32 cellular contexts compared by ENCODE assay signal in genomic region chr1:8359617-8360481, GRCh38. TPM values are rescaled to one million over a fixed set of nuclear protein-coding genes. Genes with fewer than 3 reads are reported as not detected.
DNase-seq lines count a peak whose midpoint lies in the region; ATAC-seq and TF ChIP-seq lines count a peak whose summit lies in the region.
"Had no signal": no experiment of that assay in that cellular context is flagged by ENCODE, and none has a peak within 500 bp of the region (broad histone marks: within the 10 kb centered on the region; RNA-seq: fewer than 3 reads in every experiment).

No MANE protein-coding gene starts in this region.

- no peak overlapping the region for H3K4me3 Mint-ChIP-seq in GM23338
- H3K4me3 Mint-ChIP-seq in T-helper 17 cell = peak overlapping the region; percentile 59
- H3K4me3 Mint-ChIP-seq in mesothelial cell of epicardium = no peak overlapping the region
- H3K4me3 Mint-ChIP-seq in stimulated activated memory B cell treated with anti-CD40 and anti-IgM and Interleukin-4, amounts not matched to agents 10 μg/mL and 1 μg/mL and 100 μg/mL, for 72 hours = no peak overlapping the region
- H3K4me3 Mint-ChIP-seq: activated CD8-positive, alpha-beta T cell treated with anti-CD3 and anti-CD28 coated beads for 36 hours; activated naive CD4-positive, alpha-beta T cell treated with anti-CD3 and anti-CD28 coated beads for 36 hours; activated T-helper 1 cell treated with anti-CD3 and anti-CD28 coated beads, Interleukin-12 subunit alpha, Interleukin-12 subunit beta, Interleukin-2, Interleukin-4 antibody, amounts not matched to agents 30 ng/mL and 10 ng/mL and 1 ng/mL, durations not matched to agents 14 hours and 24 hours and 36 hours; B cell; CD8-positive, alpha-beta T cell; HFFc6; nephron had no signal

- 0 out of 2 replicates have a peak, but pooled peaks cover 5% of the 10 kb centered on the region for H3K79me2 ChIP-seq in GM23338 (replicated peaks; ENCODE audit: insufficient read depth)

- no peak for ATAC-seq in GM23338
- no peak for ATAC-seq in T-helper 17 cell
- ATAC-seq in stimulated activated memory B cell treated with anti-CD40 and anti-IgM and Interleukin-4, amounts not matched to agents 10 μg/mL and 1 μg/mL and 100 μg/mL, for 72 hours = peak; percentile 51
- ATAC-seq: activated CD4-positive, CD25-positive, alpha-beta regulatory T cell treated with anti-CD3 and anti-CD28 coated beads, Interleukin-2, amount 50 U/mL, for 24 hours; activated CD8-positive, alpha-beta T cell treated with anti-CD3 and anti-CD28 coated beads for 36 hours; CD8-positive, alpha-beta T cell; right lobe of liver had no signal

- H3K9me3 ChIP-seq in T-helper 17 cell (ENCODE audit: control insufficient read depth, low read length, poor library complexity, severe bottlenecking) = no peaks in the 10 kb centered on the region
- H3K9me3 ChIP-seq: pancreas, right lobe of liver had no signal

- H3K27ac Mint-ChIP-seq in GM23338 (no peak overlapping the region), T-helper 17 cell (no peak overlapping the region), mesothelial cell of epicardium (peak overlapping the region; percentile 30)
- H3K27ac Mint-ChIP-seq in stimulated activated memory B cell treated with anti-CD40 and anti-IgM and Interleukin-4, amounts not matched to agents 10 μg/mL and 1 μg/mL and 100 μg/mL, for 72 hours = no peak overlapping the region
- H3K27ac Mint-ChIP-seq: activated CD8-positive, alpha-beta T cell treated with anti-CD3 and anti-CD28 coated beads for 36 hours; activated naive CD4-positive, alpha-beta T cell treated with anti-CD3 and anti-CD28 coated beads for 36 hours; activated T-helper 1 cell treated with anti-CD3 and anti-CD28 coated beads, Interleukin-12 subunit alpha, Interleukin-12 subunit beta, Interleukin-2, Interleukin-4 antibody, amounts not matched to agents 30 ng/mL and 10 ng/mL and 1 ng/mL, durations not matched to agents 14 hours and 24 hours and 36 hours; B cell; CD8-positive, alpha-beta T cell; HFFc6 had no signal

- no peaks in the 10 kb centered on the region for H3K4me1 ChIP-seq in GM23338 (ENCODE audit: insufficient read depth)
- H3K4me1 ChIP-seq: pancreas had no signal

- H3K27me3 Mint-ChIP-seq in GM23338 (ENCODE audit: insufficient read depth, low read depth, poor library complexity) (peaks cover 12% of the 10 kb centered on the region), T-helper 17 cell (no peaks in the 10 kb centered on the region), mesothelial cell of epicardium (ENCODE audit: low read depth) (no peaks in the 10 kb centered on the region)
- H3K27me3 Mint-ChIP-seq in stimulated activated memory B cell treated with anti-CD40 and anti-IgM and Interleukin-4, amounts not matched to agents 10 μg/mL and 1 μg/mL and 100 μg/mL, for 72 hours = no peaks in the 10 kb centered on the region
- H3K27me3 Mint-ChIP-seq: activated CD8-positive, alpha-beta T cell treated with anti-CD3 and anti-CD28 coated beads for 36 hours; B cell had no signal

- peak overlapping the region; percentile 45; the same call in 1 of the 2 replicates for H3K27ac ChIP-seq in GM23338 (ENCODE audit: low read depth)
- H3K27ac ChIP-seq in substantia nigra (ENCODE audit: low read depth, low read length, poor library complexity, severe bottlenecking) = no peak overlapping the region
- H3K27ac ChIP-seq: GM23248, hepatocyte, pancreas, right lobe of liver, SK-N-MC had no signal

- peaks cover 7% of the 10 kb centered on the region; the same call in 1 of the 3 replicates for H3K4me1 Mint-ChIP-seq in GM23338
- H3K4me1 Mint-ChIP-seq in T-helper 17 cell = peaks cover 8% of the 10 kb centered on the region
- peaks cover 14% of the 10 kb centered on the region for H3K4me1 Mint-ChIP-seq in mesothelial cell of epicardium
- H3K4me1 Mint-ChIP-seq in stimulated activated memory B cell treated with anti-CD40 and anti-IgM and Interleukin-4, amounts not matched to agents 10 μg/mL and 1 μg/mL and 100 μg/mL, for 72 hours = no peaks in the 10 kb centered on the region
- H3K4me1 Mint-ChIP-seq: B cell had no signal

- no peaks in the 10 kb centered on the region for H3K27me3 ChIP-seq in GM23338 (ENCODE audit: insufficient read depth)
- H3K27me3 ChIP-seq: dorsolateral prefrontal cortex, hepatocyte, pancreas, right lobe of liver had no signal

- no peaks in the 10 kb centered on the region for H3F3A ChIP-seq in GM23338 (replicated peaks; ENCODE audit: low read depth)

- TF ChIP-seq CTCF in GM23338 (conservative IDR thresholded peaks at IDR 0.05; ENCODE audit: low read depth in 2 of 2) (no peak), mesothelial cell of epicardium (IDR thresholded peaks at IDR 0.05; ENCODE audit: unreplicated experiment) (no peak)

- no peaks in the 10 kb centered on the region for H3K9me2 ChIP-seq in GM23338 (ENCODE audit: insufficient read depth)

- H3K36me3 ChIP-seq in GM23338 (ENCODE audit: insufficient read depth) = peaks cover 9% of the 10 kb centered on the region

- H3K36me3 Mint-ChIP-seq in GM23338 (ENCODE audit: low read depth) (peaks cover 62% of the 10 kb centered on the region), T-helper 17 cell (ENCODE audit: low read depth) (peaks cover 3% of the 10 kb centered on the region), mesothelial cell of epicardium (peaks cover 21% of the 10 kb centered on the region)
- peaks cover 68% of the 10 kb centered on the region for H3K36me3 Mint-ChIP-seq in stimulated activated memory B cell treated with anti-CD40 and anti-IgM and Interleukin-4, amounts not matched to agents 10 μg/mL and 1 μg/mL and 100 μg/mL, for 72 hours

- no peak overlapping the region for H2AFZ ChIP-seq in GM23338
- H2AFZ ChIP-seq: GM23248, hepatocyte had no signal

- H3K4me3 ChIP-seq in GM23338 = no peak overlapping the region
- H3K4me3 ChIP-seq: dorsolateral prefrontal cortex, GM23248, hepatocyte, pancreas, right lobe of liver, SK-N-MC had no signal

- H3K4me2 ChIP-seq in GM23338 = no peak overlapping the region
- H3K4me2 ChIP-seq: hepatocyte had no signal

- DNase-seq in GM23338 (ENCODE audit: low spot score) (no peak), T-helper 17 cell (no peak), mesothelial cell of epicardium (ENCODE audit: low spot score in 2 of 2, unreplicated experiment in 2 of 2) (no peak), NCI-H345 treated with DMSO at 0.1 percent for 48 hours (lab: John Stamatoyannopoulos, UW; ENCODE audit: unreplicated experiment) (no peak), NCI-H446 (lab: John Stamatoyannopoulos, UW) (no peak), substantia nigra (lab: John Stamatoyannopoulos, UW) (no peak)
- DNase-seq: ACHN; activated CD8-positive, alpha-beta memory T cell treated with anti-CD3 and anti-CD28 coated beads, Interleukin-2, amount 50 U/mL, for 48 hours; activated CD8-positive, alpha-beta T cell treated with anti-CD3 and anti-CD28 coated beads for 36 hours; activated naive CD4-positive, alpha-beta T cell treated with anti-CD3 and anti-CD28 coated beads for 36 hours; amniotic stem cell; CD8-positive, alpha-beta T cell; dorsolateral prefrontal cortex; GM23248; HFFc6; KBM-7; mammary epithelial cell; NCI-H1092 treated with DMSO at 0.1 percent for 48 hours; NCI-H1694 treated with DMSO at 0.1 percent for 48 hours; NCI-H510A treated with DMSO at 0.1 percent for 48 hours; stimulated activated CD4-positive, alpha-beta T cell treated with anti-CD3 and anti-CD28 coated beads, Interleukin-12 subunit alpha, Interleukin-12 subunit beta, amount 100 ng/mL, for 4 hours; stimulated activated CD4-positive, alpha-beta T cell treated with anti-CD3 and anti-CD28 coated beads, Interleukin-2, amount 100 ng/mL, for 48 hours had no signal

- H4K20me1 ChIP-seq in GM23338 (replicated peaks; ENCODE audit: insufficient read depth) = peaks cover 10% of the 10 kb centered on the region; the same call in 1 of the 2 replicates

- H3K9me3 Mint-ChIP-seq in GM23338 = no peaks in the 10 kb centered on the region
- no peaks in the 10 kb centered on the region for H3K9me3 Mint-ChIP-seq in mesothelial cell of epicardium
- no peaks in the 10 kb centered on the region for H3K9me3 Mint-ChIP-seq in stimulated activated memory B cell treated with anti-CD40 and anti-IgM and Interleukin-4, amounts not matched to agents 10 μg/mL and 1 μg/mL and 100 μg/mL, for 72 hours
- H3K9me3 Mint-ChIP-seq: activated CD8-positive, alpha-beta T cell treated with anti-CD3 and anti-CD28 coated beads for 36 hours; activated naive CD4-positive, alpha-beta T cell treated with anti-CD3 and anti-CD28 coated beads for 36 hours; activated T-helper 1 cell treated with anti-CD3 and anti-CD28 coated beads, Interleukin-12 subunit alpha, Interleukin-12 subunit beta, Interleukin-2, Interleukin-4 antibody, amounts not matched to agents 30 ng/mL and 10 ng/mL and 1 ng/mL, durations not matched to agents 14 hours and 24 hours and 36 hours; CD8-positive, alpha-beta T cell; HFFc6; nephron had no signal

TF ChIP-seq in GM23338, 12 proteins besides CTCF, POLR2A, EP300 and RAD21 (continues in another document):
- TF ChIP-seq ETS1 (IDR thresholded peaks at IDR 0.05) = no peak

RNA-seq across cellular contexts. Expression of gene SLC45A1, which starts 41.9 kb away (rescaled TPM):
- total RNA-seq in GM23338 (2014; rRNA removed; shearing (Covaris generic)) = 2.2 and 2.3 TPM in 2 replicates
- 1.1 and 1.3 TPM in 2 replicates for polyA plus RNA-seq in GM23338 (2016; fragmentation: Nextera tagmentation; extraction: Ambion mirVana)
- total RNA-seq in T-helper 17 cell (under 1 TPM; 0.65 to 0.70 TPM), mesothelial cell of epicardium (4.1 to 4.9 TPM (median 4.9 TPM) in 3 replicates)
- total RNA-seq: HT1080 had no signal
